Comparison of ENCODE assay signal across 2 cellular contexts in genomic region chr1:108071601-108072000, GRCh38.
TF ChIP-seq lines count a peak whose summit lies in the region.

No MANE protein-coding gene starts in this region.

TF ChIP-seq in HepG2, 621 proteins besides CTCF, POLR2A, EP300 and RAD21 (continued from another document):
- no peak for TF ChIP-seq GMEB2 (CRISPR knock-in tag; IDR thresholded peaks at IDR 0.05; ENCODE audit: low read depth)
- TF ChIP-seq ZNF441 (CRISPR knock-in tag; IDR thresholded peaks at IDR 0.05; ENCODE audit: borderline replicate concordance): no peak
- TF ChIP-seq, protein P1, sequence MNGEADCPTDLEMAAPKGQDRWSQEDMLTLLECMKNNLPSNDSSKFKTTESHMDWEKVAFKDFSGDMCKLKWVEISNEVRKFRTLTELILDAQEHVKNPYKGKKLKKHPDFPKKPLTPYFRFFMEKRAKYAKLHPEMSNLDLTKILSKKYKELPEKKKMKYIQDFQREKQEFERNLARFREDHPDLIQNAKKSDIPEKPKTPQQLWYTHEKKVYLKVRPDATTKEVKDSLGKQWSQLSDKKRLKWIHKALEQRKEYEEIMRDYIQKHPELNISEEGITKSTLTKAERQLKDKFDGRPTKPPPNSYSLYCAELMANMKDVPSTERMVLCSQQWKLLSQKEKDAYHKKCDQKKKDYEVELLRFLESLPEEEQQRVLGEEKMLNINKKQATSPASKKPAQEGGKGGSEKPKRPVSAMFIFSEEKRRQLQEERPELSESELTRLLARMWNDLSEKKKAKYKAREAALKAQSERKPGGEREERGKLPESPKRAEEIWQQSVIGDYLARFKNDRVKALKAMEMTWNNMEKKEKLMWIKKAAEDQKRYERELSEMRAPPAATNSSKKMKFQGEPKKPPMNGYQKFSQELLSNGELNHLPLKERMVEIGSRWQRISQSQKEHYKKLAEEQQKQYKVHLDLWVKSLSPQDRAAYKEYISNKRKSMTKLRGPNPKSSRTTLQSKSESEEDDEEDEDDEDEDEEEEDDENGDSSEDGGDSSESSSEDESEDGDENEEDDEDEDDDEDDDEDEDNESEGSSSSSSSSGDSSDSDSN (CRISPR knock-in tag; IDR thresholded peaks at IDR 0.05): no peak
- no peak for TF ChIP-seq JUNB (CRISPR knock-in tag; IDR thresholded peaks at IDR 0.05; ENCODE audit: borderline replicate concordance)
- TF ChIP-seq SRSF1 (optimal IDR thresholded peaks at IDR 0.05; ENCODE audit: low read depth, low read length): no peak
- TF ChIP-seq POLR2G (IDR thresholded peaks at IDR 0.05; ENCODE audit: low read depth, low read length): no peak

TF ChIP-seq in GM12878, 131 proteins besides CTCF, POLR2A, EP300 and RAD21 (continued from another document):
- TF ChIP-seq SIX5 (IDR thresholded peaks at IDR 0.05; ENCODE audit: low read depth, low read length, severe bottlenecking): no peak
- TF ChIP-seq, protein P2, sequence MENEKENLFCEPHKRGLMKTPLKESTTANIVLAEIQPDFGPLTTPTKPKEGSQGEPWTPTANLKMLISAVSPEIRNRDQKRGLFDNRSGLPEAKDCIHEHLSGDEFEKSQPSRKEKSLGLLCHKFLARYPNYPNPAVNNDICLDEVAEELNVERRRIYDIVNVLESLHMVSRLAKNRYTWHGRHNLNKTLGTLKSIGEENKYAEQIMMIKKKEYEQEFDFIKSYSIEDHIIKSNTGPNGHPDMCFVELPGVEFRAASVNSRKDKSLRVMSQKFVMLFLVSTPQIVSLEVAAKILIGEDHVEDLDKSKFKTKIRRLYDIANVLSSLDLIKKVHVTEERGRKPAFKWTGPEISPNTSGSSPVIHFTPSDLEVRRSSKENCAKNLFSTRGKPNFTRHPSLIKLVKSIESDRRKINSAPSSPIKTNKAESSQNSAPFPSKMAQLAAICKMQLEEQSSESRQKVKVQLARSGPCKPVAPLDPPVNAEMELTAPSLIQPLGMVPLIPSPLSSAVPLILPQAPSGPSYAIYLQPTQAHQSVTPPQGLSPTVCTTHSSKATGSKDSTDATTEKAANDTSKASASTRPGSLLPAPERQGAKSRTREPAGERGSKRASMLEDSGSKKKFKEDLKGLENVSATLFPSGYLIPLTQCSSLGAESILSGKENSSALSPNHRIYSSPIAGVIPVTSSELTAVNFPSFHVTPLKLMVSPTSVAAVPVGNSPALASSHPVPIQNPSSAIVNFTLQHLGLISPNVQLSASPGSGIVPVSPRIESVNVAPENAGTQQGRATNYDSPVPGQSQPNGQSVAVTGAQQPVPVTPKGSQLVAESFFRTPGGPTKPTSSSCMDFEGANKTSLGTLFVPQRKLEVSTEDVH (IDR thresholded peaks at IDR 0.05; ENCODE audit: low read depth, partially characterized antibody): no peak
